ENCODE assay signal across 8 cellular contexts in the genomic region with DNA sequence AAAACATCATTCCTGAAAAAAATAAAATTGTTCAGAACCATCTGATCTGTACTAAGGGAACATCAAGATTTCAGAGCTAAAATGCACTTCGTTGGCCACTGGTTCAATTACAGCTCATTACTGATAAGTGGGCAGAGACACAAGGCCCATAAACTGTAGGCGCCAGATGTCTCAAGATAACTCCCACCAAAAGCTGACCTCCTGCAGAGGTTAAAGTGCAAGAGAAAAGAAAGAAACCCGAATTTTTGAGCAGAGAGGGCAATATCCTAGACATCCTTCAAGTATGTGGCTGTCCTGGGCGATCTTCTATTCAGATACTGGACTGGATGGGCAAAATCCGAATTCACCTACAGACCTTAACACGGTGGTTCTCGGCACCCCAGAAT. TPM values are rescaled to one million over a fixed set of nuclear protein-coding genes. Genes with fewer than 3 reads are reported as not detected.
DNase-seq lines count a peak whose midpoint lies in the region; ATAC-seq, FAIRE-seq and TF ChIP-seq lines count a peak whose summit lies in the region.

No MANE protein-coding gene starts in this region.

- TF ChIP-seq RAD21 in K562 (CRISPR knock-in tag; conservative IDR thresholded peaks at IDR 0.05 in 1 of 2, IDR thresholded peaks at IDR 0.05 in 1 of 2): no peak

- peak overlapping the region; percentile 67 for H3K4me3 ChIP-seq in BE2C (ENCODE audit: low read depth, low read length)
- peak overlapping the region; percentile 81 for H3K4me3 ChIP-seq in Karpas-422 (ENCODE audit: low read length)
- peak overlapping the region; percentile 52 for H3K4me3 ChIP-seq in K562
- H3K4me3 ChIP-seq in lower lobe of right lung: peak overlapping the region; percentile 62
- peak overlapping the region; percentile 50 to 57 for H3K4me3 ChIP-seq in vagina

- no peaks in the 10 kb centered on the region for H3K9me2 ChIP-seq in Karpas-422 (replicated peaks; ENCODE audit: insufficient read depth, low read length)

- peak; percentile 61; the same call in 1 of the 2 replicates for TF ChIP-seq EP300 in K562 (IDR thresholded peaks at IDR 0.05; ENCODE audit: low read length)

- H3K9me1 ChIP-seq in K562 (ENCODE audit: control insufficient read depth, insufficient read depth, low read length): no peaks in the 10 kb centered on the region

- H3K9ac ChIP-seq in Karpas-422 (ENCODE audit: low read length): peak overlapping the region; percentile 76
- H3K9ac ChIP-seq in K562 (ENCODE audit: insufficient read depth in 1 of 2, low read depth in 2 of 2, low read length in 2 of 2): peak overlapping the region; percentile 61 to 86; a peak in 3 of 4 replicates

- H3K36me3 ChIP-seq in BE2C (no peaks in the 10 kb centered on the region), Karpas-422 (ENCODE audit: insufficient read depth, low read length) (peaks cover 8% of the 10 kb centered on the region; the same call in 1 of the 2 replicates), K562 (ENCODE audit: control insufficient read depth, insufficient read depth, low read length) (peaks cover 4% of the 10 kb centered on the region; the same call in 1 of the 3 replicates), lower lobe of right lung (no peaks in the 10 kb centered on the region), vagina (no peaks in the 10 kb centered on the region)

- H3K9me3 ChIP-seq in BE2C: no peaks in the 10 kb centered on the region
- H3K9me3 ChIP-seq in Karpas-422 (ENCODE audit: low read length): no peaks in the 10 kb centered on the region
- H3K9me3 ChIP-seq in K562 (replicated peaks; ENCODE audit: control insufficient read depth, insufficient read depth, low read depth, low read length): no peaks in the 10 kb centered on the region
- no peaks in the 10 kb centered on the region for H3K9me3 ChIP-seq in lower lobe of right lung
- H3K9me3 ChIP-seq in vagina: no peaks in the 10 kb centered on the region

- in situ Hi-C loops in K562 (cut with MboI): loop anchor here (5.0 kb wide), 1 partner anchor 377 kb away; the partner anchor contains the start of gene TCEANC

- TF ChIP-seq POLR2A in K562 (conservative IDR thresholded peaks at IDR 0.05): no peak
- no peak for TF ChIP-seq POLR2A in vagina (IDR thresholded peaks at IDR 0.05)

- CTCF ChIA-PET in K562 (lab: Yijun Ruan, JAX; ENCODE audit: low intra/inter-chr PET ratio): interaction anchor here (1.3 kb wide), 1 partner anchor 522 kb away, joined by 5 read pairs; no protein-coding TSS in a partner anchor

- H3K27ac ChIP-seq in Karpas-422 (ENCODE audit: low read length) (peak overlapping the region; percentile 60), K562 (ENCODE audit: extremely low read depth, low read depth, low read length) (peak overlapping the region; percentile 85), lower lobe of right lung (peak overlapping the region; percentile 90), vagina (peak overlapping the region; percentile 71)

- intact Hi-C loops in K562 (cut with micrococcal nuclease): loop anchor here (1.0 to 10.0 kb wide), 2 partner anchors 104 to 382 kb away; no protein-coding TSS in a partner anchor
- intact Hi-C loops in lower lobe of right lung (cut with DNase I): no loop called here
- intact Hi-C loops in vagina (cut with DNase I): no loop called here

- peaks cover 15% of the 10 kb centered on the region for H3K4me1 ChIP-seq in BE2C
- peaks cover 40% of the 10 kb centered on the region for H3K4me1 ChIP-seq in Karpas-422 (ENCODE audit: low read length)
- peaks cover 4 to 14% of the 10 kb centered on the region in 2 experiments; a peak in 4 of 5 replicates for H3K4me1 ChIP-seq in K562 (replicated peaks in 1 of 2; ENCODE audit: control insufficient read depth in 2 of 2, insufficient read depth in 2 of 2, low read length in 2 of 2)
- H3K4me1 ChIP-seq in lower lobe of right lung: peaks cover 28% of the 10 kb centered on the region
- peaks cover 9% of the 10 kb centered on the region for H3K4me1 ChIP-seq in vagina

- POLR2A ChIA-PET in K562 (lab: Yijun Ruan, JAX): interaction anchor here (1.3 to 1.6 kb wide), 2 partner anchors 332 to 1052 kb away, joined by 3 to 6 read pairs; no protein-coding TSS in a partner anchor

- H3K4me2 ChIP-seq in Karpas-422 (ENCODE audit: low read depth, low read length, poor library complexity, severe bottlenecking): peak overlapping the region; percentile 75
- H3K4me2 ChIP-seq in K562 (ENCODE audit: insufficient read depth, low read length): peak overlapping the region; percentile 83

- FAIRE-seq in K562 (lab: Jason Lieb, UNC): peak; percentile 91

- peak; percentile 11 for DNase-seq in BE2C
- DNase-seq in Karpas-422: no peak
- peak; percentile 16 to 71 (median 22) for DNase-seq in K562 (ENCODE audit: extremely low read depth in 1 of 4, low spot score in 3 of 4)
- no peak for DNase-seq in lower lobe of right lung
- no peak for DNase-seq in vagina (ENCODE audit: extremely low spot score in 2 of 2)
- DNase-seq in activated effector memory CD4-positive, alpha-beta T cell treated with Interleukin-2 at 50 U/mL for 16 hours: no peak
- DNase-seq in Kasumi-1 (lab: John Stamatoyannopoulos, UW): no peak
- no peak for DNase-seq in NCI-H2029 treated with DMSO at 0.1 percent for 48 hours (lab: John Stamatoyannopoulos, UW)

- H2AFZ ChIP-seq in Karpas-422 (ENCODE audit: low read length): peak overlapping the region; percentile 71; the same call in 1 of the 2 replicates
- H2AFZ ChIP-seq in K562 (ENCODE audit: low read depth, low read length): peak overlapping the region; percentile 86

- TF ChIP-seq CTCF in BE2C (IDR thresholded peaks at IDR 0.05; ENCODE audit: low read depth, low read length): no peak
- TF ChIP-seq CTCF in K562 (IDR thresholded peaks at IDR 0.05 in 2 of 3, conservative IDR thresholded peaks at IDR 0.05 in 1 of 3; ENCODE audit: insufficient read depth in 2 of 3, low read depth in 1 of 3, low read length in 3 of 3): no peak
- no peak for TF ChIP-seq CTCF in lower lobe of right lung (IDR thresholded peaks at IDR 0.05)
- TF ChIP-seq CTCF in vagina (IDR thresholded peaks at IDR 0.05): no peak

- no TSS peak for BruUV-seq in K562 (replicated peaks; lab: Mats Ljungman, UMichigan)

- ATAC-seq in K562 (peak; percentile 23), lower lobe of right lung (no peak)

- 0% methylated on average over 7 of the region's 7 CpGs for WGBS in K562 (ENCODE audit: insufficient coverage, low coverage, missing lambda C conversion rate)

- H3K27me3 ChIP-seq in BE2C (no peaks in the 10 kb centered on the region), Karpas-422 (ENCODE audit: low read length) (no peaks in the 10 kb centered on the region), K562 (ENCODE audit: control insufficient read depth in 2 of 2, insufficient read depth in 2 of 2, low read length in 2 of 2) (no peaks in the 10 kb centered on the region), lower lobe of right lung (ENCODE audit: low read depth) (no peaks in the 10 kb centered on the region), vagina (no peaks in the 10 kb centered on the region)

- no peaks in the 10 kb centered on the region for H4K20me1 ChIP-seq in Karpas-422 (ENCODE audit: insufficient read depth, low read depth, low read length)
- no peaks in the 10 kb centered on the region for H4K20me1 ChIP-seq in K562 (replicated peaks; ENCODE audit: control insufficient read depth, insufficient read depth, low read length)

- H3K79me2 ChIP-seq in Karpas-422 (ENCODE audit: low read length): peaks cover 58% of the 10 kb centered on the region
- H3K79me2 ChIP-seq in K562 (ENCODE audit: control insufficient read depth, insufficient read depth, low read length): peaks cover 32% of the 10 kb centered on the region

TF ChIP-seq in K562, 482 proteins besides CTCF, POLR2A, EP300 and RAD21 (continues in another document):
- TF ChIP-seq THRA (IDR thresholded peaks at IDR 0.05) (no peak), POLR2B (IDR thresholded peaks at IDR 0.05; ENCODE audit: low read depth, partially characterized antibody) (no peak), LEF1 (IDR thresholded peaks at IDR 0.05) (0 out of 2 replicates have a peak, but pooled peaks have one; percentile 18), TCF3 (CRISPR knock-in tag; IDR thresholded peaks at IDR 0.05) (peak; percentile 37), CHD1 (IDR thresholded peaks at IDR 0.05; ENCODE audit: low read length) (no peak), NFYB (IDR thresholded peaks at IDR 0.05; ENCODE audit: extremely low read depth, insufficient read length) (no peak), SMARCE1 (IDR thresholded peaks at IDR 0.05) (peak; percentile 54; the same call in 1 of the 2 replicates), CBFA2T3 (IDR thresholded peaks at IDR 0.05) (peak; percentile 78)

RNA-seq across cellular contexts. Expression of gene GEMIN8, which starts 0.7 kb away (rescaled TPM):
- 42.9 TPM for polyA plus RNA-seq in BE2C (2012; ENCODE audit: insufficient read depth, insufficient read length, low read depth)
- total RNA-seq in Karpas-422 (2014; rRNA removed; shearing (Covaris generic); ENCODE audit: low replicate concordance): 44.7 and 56.9 TPM in 2 replicates
- 10.6 and 14.7 TPM in 2 replicates for total RNA-seq in K562 (2011; cell fraction: chromatin; rRNA removed; ENCODE audit: low replicate concordance)
- 9.5 and 10.9 TPM in 2 replicates for total RNA-seq in K562 (2011; cell fraction: nucleolus; rRNA removed)
- total RNA-seq in K562 (2011; cell fraction: nucleoplasm; rRNA removed): 8.4 and 10.3 TPM in 2 replicates
- total RNA-seq in K562 (2014; rRNA removed): 10.9 and 12.8 TPM in 2 replicates
- 12.1 and 13.5 TPM in 2 replicates for total RNA-seq in K562 (2014; rRNA removed; fragmentation: Illumina TruSeq; extraction: Trizol)
- total RNA-seq in K562 (2015; rRNA removed; fragmentation: Illumina TruSeq; extraction: Trizol): 13.0 TPM in 2 replicates
- total RNA-seq in K562 (2021): 13.7 and 15.0 TPM in 2 replicates
- polyA plus RNA-seq in K562 (2011; rRNA removed): 29.1 and 35.6 TPM in 2 replicates
- polyA plus RNA-seq in K562 (2011; cell fraction: cytosol; rRNA removed): 26.4 and 29.0 TPM in 2 replicates
- polyA plus RNA-seq in K562 (2011; cell fraction: nucleus; rRNA removed): 42.5 and 45.2 TPM in 2 replicates
- 13.6 and 25.7 TPM in 2 replicates for polyA plus RNA-seq in K562 (2012)
- polyA plus RNA-seq in K562 (2014; fragmentation: Illumina TruSeq; extraction: Trizol): 17.7 and 20.3 TPM in 2 replicates
- polyA plus RNA-seq in K562 (2014; fragmentation: Nextera tagmentation; extraction: Ambion mirVana): 10 to 100 TPM; 16.9 to 23.8 TPM
- polyA plus RNA-seq in K562 (2014; rRNA removed): 15.1 and 18.4 TPM in 2 replicates
- polyA minus RNA-seq in K562 (2011; rRNA and poly(A)+ RNA removed): 26.0 and 26.4 TPM in 2 replicates
- polyA minus RNA-seq in K562 (2011; cell fraction: cytosol; rRNA and poly(A)+ RNA removed): 8.1 and 13.3 TPM in 2 replicates
- 11.2 and 13.4 TPM in 2 replicates for polyA minus RNA-seq in K562 (2011; cell fraction: nucleus; rRNA and poly(A)+ RNA removed)
- total RNA-seq in lower lobe of right lung: 15.8 TPM
- 16.5 TPM for total RNA-seq in vagina

Comparison
In these comparisons a context has a peak if more than half of its experiments do, and no peak if none do; other contexts are left out.
1. DNase-seq: peak in BE2C (single experiment) and K562 (4 of 4); none in Karpas-422 (single experiment), lower lobe of right lung (single experiment), vagina (0 of 2), activated effector memory CD4-positive, alpha-beta T cell treated with Interleukin-2 at 50 U/mL for 16 hours (single experiment), Kasumi-1 (0 of 2) and NCI-H2029 treated with DMSO at 0.1 percent for 48 hours (single experiment).
2. Peak in every context shown above with its lines, with median percentiles within 50 percentile points of each other: H3K4me3 ChIP-seq and H3K27ac ChIP-seq.